8 cellular contexts compared by ENCODE assay signal in genomic region chr3:133506215-133506901, GRCh38.
DNase-seq lines count a peak whose midpoint lies in the region; ATAC-seq and TF ChIP-seq lines count a peak whose summit lies in the region.

No MANE protein-coding gene starts in this region.

- TF ChIP-seq CTCF in activated B cell treated with CpG ODN at 0.5 μM for 24 hours (IDR thresholded peaks at IDR 0.05) (no peak), right lobe of liver (IDR thresholded peaks at IDR 0.05) (no peak)

- H3K9me3 ChIP-seq in right lobe of liver, result no peaks in the 10 kb centered on the region

- 5% methylated on average over 9 of the region's 9 CpGs for WGBS in right lobe of liver (ENCODE audit: insufficient coverage, low coverage, low lambda C conversion rate, missing lambda C conversion rate)

- peak; percentile 95 to 96 for ATAC-seq in activated T-cell treated with anti-CD3 and anti-CD28 coated beads, Interleukin-2, amount 50 U/mL, for 4 hours
- ATAC-seq in HG03039 (IDR thresholded peaks at IDR 0.05; ENCODE audit: unreplicated experiment) (peak; percentile 91), activated B cell treated with CpG ODN at 0.5 μM for 24 hours (ENCODE audit: low read depth) (peak; percentile 97), right lobe of liver (peak; percentile 71 to 77 (median 74))

- intact Hi-C loops in activated B cell treated with CpG ODN at 0.5 μM for 24 hours (cut with micrococcal nuclease) (loop anchor here (1.0 to 2.0 kb wide), 6 partner anchors 16 to 66 kb away; no protein-coding TSS in a partner anchor), right lobe of liver (cut with DNase I) (no loop called here)

- peaks cover 0 to 39% (median 11%) of the 10 kb centered on the region in 4 donors for H3K4me1 ChIP-seq in right lobe of liver

- H3K27me3 Mint-ChIP-seq in activated T-cell treated with anti-CD3 and anti-CD28 coated beads, Interleukin-2, amount 50 U/mL, for 4 hours (ENCODE audit: low read depth), result no peaks in the 10 kb centered on the region
- H3K27me3 Mint-ChIP-seq in activated B cell treated with CpG ODN at 0.5 μM for 24 hours, result no peaks in the 10 kb centered on the region

- CTCF ChIA-PET in activated B cell treated with CpG ODN at 0.5 μM for 24 hours (lab: Charles Lee), result interaction anchor here (1.1 kb wide), 2 partner anchors 18 to 67 kb away, joined by 3 read pairs; partner anchors contain the start of gene CDV3

- peak overlapping the region; percentile 60 for H3K27ac Mint-ChIP-seq in activated B cell treated with CpG ODN at 0.5 μM for 24 hours

- no peaks in the 10 kb centered on the region for H3K36me3 ChIP-seq in right lobe of liver

- DNase-seq in activated T-cell treated with anti-CD3 and anti-CD28 coated beads, Interleukin-2, amount 50 U/mL, for 4 hours, result no peak
- DNase-seq in activated T-cell treated with anti-CD3 and anti-CD28 coated beads for 4 hours (no peak), activated B cell treated with CpG ODN at 0.5 μM for 24 hours (no peak), right lobe of liver (peak; percentile 38 to 77 (median 64)), NK-92 (lab: John Stamatoyannopoulos, UW; ENCODE audit: unreplicated experiment) (no peak), NCI-H1105 (lab: John Stamatoyannopoulos, UW) (no peak), NCI-H2196 (lab: John Stamatoyannopoulos, UW; ENCODE audit: unreplicated experiment) (no peak)

- TF ChIP-seq POLR2A in right lobe of liver (IDR thresholded peaks at IDR 0.05), result no peak

- POLR2A ChIA-PET in activated B cell treated with CpG ODN at 0.5 μM for 24 hours (lab: Charles Lee), result interaction anchor here (0.6 to 1.9 kb wide), 3 partner anchors 16 to 75 kb away, joined by 3 to 18 read pairs (median 3); partner anchors contain the start of gene CDV3

- H3K36me3 Mint-ChIP-seq in activated T-cell treated with anti-CD3 and anti-CD28 coated beads, Interleukin-2, amount 50 U/mL, for 4 hours (ENCODE audit: insufficient read depth), result no peaks in the 10 kb centered on the region
- no peaks in the 10 kb centered on the region for H3K36me3 Mint-ChIP-seq in activated B cell treated with CpG ODN at 0.5 μM for 24 hours (ENCODE audit: low read depth)

- no peaks in the 10 kb centered on the region for H3K9me3 Mint-ChIP-seq in activated T-cell treated with anti-CD3 and anti-CD28 coated beads, Interleukin-2, amount 50 U/mL, for 4 hours
- H3K9me3 Mint-ChIP-seq in activated B cell treated with CpG ODN at 0.5 μM for 24 hours, result no peaks in the 10 kb centered on the region

- H3K4me3 Mint-ChIP-seq in activated T-cell treated with anti-CD3 and anti-CD28 coated beads, Interleukin-2, amount 50 U/mL, for 4 hours, result peak overlapping the region; percentile 50
- peak overlapping the region; percentile 56 for H3K4me3 Mint-ChIP-seq in activated B cell treated with CpG ODN at 0.5 μM for 24 hours

- peak overlapping the region in 2 of 3 donors; percentile 11 to 18 for H3K4me3 ChIP-seq in right lobe of liver

- peaks cover 13% of the 10 kb centered on the region for H3K4me1 Mint-ChIP-seq in activated T-cell treated with anti-CD3 and anti-CD28 coated beads, Interleukin-2, amount 50 U/mL, for 4 hours (ENCODE audit: low read depth)
- H3K4me1 Mint-ChIP-seq in activated B cell treated with CpG ODN at 0.5 μM for 24 hours, result peaks cover 13% of the 10 kb centered on the region

- peak overlapping the region; percentile 29 to 69 (median 42) for H3K27ac ChIP-seq in right lobe of liver

- H3K27me3 ChIP-seq in right lobe of liver, result no peaks in the 10 kb centered on the region

Comparison
In these comparisons a context has a peak if more than half of its experiments do, and no peak if none do; other contexts are left out.
1. DNase-seq: peak in right lobe of liver (3 of 3); none in activated T-cell treated with anti-CD3 and anti-CD28 coated beads, Interleukin-2, amount 50 U/mL, for 4 hours (single experiment), activated T-cell treated with anti-CD3 and anti-CD28 coated beads for 4 hours (single experiment), activated B cell treated with CpG ODN at 0.5 μM for 24 hours (single experiment), NK-92 (single experiment), NCI-H1105 (single experiment) and NCI-H2196 (single experiment).
2. Peak in every context shown above with its lines, with median percentiles within 50 percentile points of each other: ATAC-seq.